1 cellular context compared by ENCODE assay signal in genomic region chr2:240252872-240253511, GRCh38.
TF ChIP-seq lines count a peak whose summit lies in the region.

No MANE protein-coding gene starts in this region.

TF ChIP-seq in HepG2, 621 proteins besides CTCF, POLR2A, EP300 and RAD21 (continued from another document):
- TF ChIP-seq ZNF800 (CRISPR knock-in tag; IDR thresholded peaks at IDR 0.05), result no peak
- TF ChIP-seq DMTF1 (CRISPR knock-in tag; IDR thresholded peaks at IDR 0.05), result no peak
- TF ChIP-seq ARNTL (CRISPR knock-in tag; IDR thresholded peaks at IDR 0.05), result no peak
